Comparison of ENCODE assay signal across 1 cellular context in genomic region chr12:15011162-15011561, GRCh38.
TF ChIP-seq lines count a peak whose summit lies in the region.

No MANE protein-coding gene starts in this region.

TF ChIP-seq in HCT116, 20 proteins besides CTCF, POLR2A, EP300 and RAD21:
- TF ChIP-seq, protein P1, sequence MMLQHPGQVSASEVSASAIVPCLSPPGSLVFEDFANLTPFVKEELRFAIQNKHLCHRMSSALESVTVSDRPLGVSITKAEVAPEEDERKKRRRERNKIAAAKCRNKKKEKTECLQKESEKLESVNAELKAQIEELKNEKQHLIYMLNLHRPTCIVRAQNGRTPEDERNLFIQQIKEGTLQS (IDR thresholded peaks at IDR 0.05), result no peak
- no peak for TF ChIP-seq EZH2 (IDR thresholded peaks at IDR 0.05)
- no peak for TF ChIP-seq ZNF274 (IDR thresholded peaks at IDR 0.05; ENCODE audit: low read depth, low read length)
- TF ChIP-seq ELF1 (IDR thresholded peaks at IDR 0.05; ENCODE audit: borderline replicate concordance, low read depth), result no peak
- TF ChIP-seq, protein P2, sequence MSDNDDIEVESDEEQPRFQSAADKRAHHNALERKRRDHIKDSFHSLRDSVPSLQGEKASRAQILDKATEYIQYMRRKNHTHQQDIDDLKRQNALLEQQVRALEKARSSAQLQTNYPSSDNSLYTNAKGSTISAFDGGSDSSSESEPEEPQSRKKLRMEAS (IDR thresholded peaks at IDR 0.05), result no peak
- TF ChIP-seq FOSL1 (IDR thresholded peaks at IDR 0.05; ENCODE audit: low read depth), result no peak
- TF ChIP-seq EGR1 (IDR thresholded peaks at IDR 0.05; ENCODE audit: low read depth), result no peak
- TF ChIP-seq, protein P3, sequence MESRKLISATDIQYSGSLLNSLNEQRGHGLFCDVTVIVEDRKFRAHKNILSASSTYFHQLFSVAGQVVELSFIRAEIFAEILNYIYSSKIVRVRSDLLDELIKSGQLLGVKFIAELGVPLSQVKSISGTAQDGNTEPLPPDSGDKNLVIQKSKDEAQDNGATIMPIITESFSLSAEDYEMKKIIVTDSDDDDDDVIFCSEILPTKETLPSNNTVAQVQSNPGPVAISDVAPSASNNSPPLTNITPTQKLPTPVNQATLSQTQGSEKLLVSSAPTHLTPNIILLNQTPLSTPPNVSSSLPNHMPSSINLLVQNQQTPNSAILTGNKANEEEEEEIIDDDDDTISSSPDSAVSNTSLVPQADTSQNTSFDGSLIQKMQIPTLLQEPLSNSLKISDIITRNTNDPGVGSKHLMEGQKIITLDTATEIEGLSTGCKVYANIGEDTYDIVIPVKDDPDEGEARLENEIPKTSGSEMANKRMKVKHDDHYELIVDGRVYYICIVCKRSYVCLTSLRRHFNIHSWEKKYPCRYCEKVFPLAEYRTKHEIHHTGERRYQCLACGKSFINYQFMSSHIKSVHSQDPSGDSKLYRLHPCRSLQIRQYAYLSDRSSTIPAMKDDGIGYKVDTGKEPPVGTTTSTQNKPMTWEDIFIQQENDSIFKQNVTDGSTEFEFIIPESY (IDR thresholded peaks at IDR 0.05; ENCODE audit: extremely low read depth, insufficient replicate concordance, low read length), result no peak
- TF ChIP-seq EZH2phosphoT487 (IDR thresholded peaks at IDR 0.05; ENCODE audit: borderline replicate concordance), result no peak
- no peak for TF ChIP-seq POLR2AphosphoS5 (IDR thresholded peaks at IDR 0.05; ENCODE audit: low read depth, low read length)
- no peak for TF ChIP-seq SIN3A (IDR thresholded peaks at IDR 0.05; ENCODE audit: low read depth)
- no peak for TF ChIP-seq CBX3 (IDR thresholded peaks at IDR 0.05; ENCODE audit: low read depth)
- TF ChIP-seq CEBPB (IDR thresholded peaks at IDR 0.05; ENCODE audit: low read depth), result no peak
- TF ChIP-seq ZFX (IDR thresholded peaks at IDR 0.05), result no peak
- TF ChIP-seq SP1 (IDR thresholded peaks at IDR 0.05; ENCODE audit: low read depth), result no peak
- TF ChIP-seq YY1 (IDR thresholded peaks at IDR 0.05; ENCODE audit: extremely low read depth, insufficient replicate concordance, low read depth, low read length), result no peak
